Comparison of ENCODE assay signal across 8 cellular contexts in genomic region chr20:33490023-33490933, GRCh38. TPM values are rescaled to one million over a fixed set of nuclear protein-coding genes. Genes with fewer than 3 reads are reported as not detected.
DNase-seq lines count a peak whose midpoint lies in the region; TF ChIP-seq lines count a peak whose summit lies in the region.

Gene CBFA2T2 (plus strand): TSS chr20:33490096. CDS start chr20:33490268, 172 bp downstream.

- no peak for TF ChIP-seq EP300 in sigmoid colon (IDR thresholded peaks at IDR 0.05)

- peak within 1 kb of the TSS; percentile 86 to 96 (median 95) for H3K27ac ChIP-seq in sigmoid colon

- intact Hi-C loops in sigmoid colon (cut with DNase I), result loop anchor here (5.0 kb wide), 1 partner anchor 72 kb away; no protein-coding TSS in a partner anchor

- POLR2A ChIA-PET in HEK293T (lab: Yijun Ruan, JAX), result interaction anchor here (0.6 to 2.5 kb wide), 27 partner anchors 9 to 476 kb away, joined by 3 to 24 read pairs (median 3); partner anchors contain the start of gene SNTA1

- no peaks in the 10 kb centered on the region for H3K9me3 ChIP-seq in sigmoid colon

- no peaks in the 10 kb centered on the region for H3K27me3 ChIP-seq in H7 (ENCODE audit: control insufficient read depth, insufficient read depth, low read length)
- H3K27me3 ChIP-seq in sigmoid colon, result no peaks in the 10 kb centered on the region

- in situ Hi-C loops in astrocyte of the cerebellum (cut with HindIII; ENCODE audit: low sequenced_read_pairs), result no loop called here

- no peak for TF ChIP-seq POLR2A in sigmoid colon (IDR thresholded peaks at IDR 0.05)

- DNase-seq in NOMO-1 (lab: John Stamatoyannopoulos, UW; ENCODE audit: unreplicated experiment in 2 of 2) (peak; percentile 39 to 65), NOMO-1 treated with dmso at 0.1 percent for 144 hours (lab: John Stamatoyannopoulos, UW; ENCODE audit: unreplicated experiment) (no peak), H7 (no peak), Kasumi-1 (lab: John Stamatoyannopoulos, UW) (peak; percentile 48 to 49), astrocyte of the cerebellum (ENCODE audit: low read depth) (no peak), hypothalamus (lab: John Stamatoyannopoulos, UW) (peak in 34 of 51 donors; percentile 36 to 86 (median 73)), sigmoid colon (peak; percentile 84), HEK293T (ENCODE audit: extremely low spot score) (no peak)

- CTCF ChIA-PET in HEK293T (lab: Yijun Ruan, JAX), result interaction anchor here (0.7 to 1.0 kb wide), 3 partner anchors 11 to 25 kb away, joined by 3 read pairs; no protein-coding TSS in a partner anchor

- whole genome bisulfite sequencing in sigmoid colon, 2 donors, result 1% methylated on average over 105 of the region's 105 CpGs

- H3K36me3 ChIP-seq in H7 (replicated peaks; ENCODE audit: control insufficient read depth, insufficient read depth, low read length) (no peaks in the 10 kb centered on the region), sigmoid colon (peaks cover 0 to 5% (median 0%) of the 10 kb centered on the region in 4 donors)

- H3K4me1 ChIP-seq in sigmoid colon, result peaks cover 0 to 29% (median 24%) of the 10 kb centered on the region in 4 donors

- H3K4me3 ChIP-seq in H7 (ENCODE audit: insufficient read depth, low read depth, low read length) (peak within 1 kb of the TSS; percentile 78), astrocyte of the cerebellum (ENCODE audit: low read depth, low read length) (peak within 1 kb of the TSS; percentile 85), sigmoid colon (peak within 1 kb of the TSS; percentile 60 to 98 (median 78))

- no peak for TF ChIP-seq CTCF in astrocyte of the cerebellum (IDR thresholded peaks at IDR 0.05; ENCODE audit: low read depth, low read length, missing control alignments)
- TF ChIP-seq CTCF in sigmoid colon (IDR thresholded peaks at IDR 0.05), result no peak

TF ChIP-seq in HEK293T, 16 proteins besides CTCF, POLR2A, EP300 and RAD21:
- TF ChIP-seq ZNF384 (IDR thresholded peaks at IDR 0.05) (no peak), FOXK2 (IDR thresholded peaks at IDR 0.05) (no peak), HDGF (IDR thresholded peaks at IDR 0.05; ENCODE audit: borderline replicate concordance) (no peak), SUZ12 (IDR thresholded peaks at IDR 0.05) (no peak), CTBP1 (IDR thresholded peaks at IDR 0.05; ENCODE audit: borderline replicate concordance) (no peak)
- TF ChIP-seq, protein P1, sequence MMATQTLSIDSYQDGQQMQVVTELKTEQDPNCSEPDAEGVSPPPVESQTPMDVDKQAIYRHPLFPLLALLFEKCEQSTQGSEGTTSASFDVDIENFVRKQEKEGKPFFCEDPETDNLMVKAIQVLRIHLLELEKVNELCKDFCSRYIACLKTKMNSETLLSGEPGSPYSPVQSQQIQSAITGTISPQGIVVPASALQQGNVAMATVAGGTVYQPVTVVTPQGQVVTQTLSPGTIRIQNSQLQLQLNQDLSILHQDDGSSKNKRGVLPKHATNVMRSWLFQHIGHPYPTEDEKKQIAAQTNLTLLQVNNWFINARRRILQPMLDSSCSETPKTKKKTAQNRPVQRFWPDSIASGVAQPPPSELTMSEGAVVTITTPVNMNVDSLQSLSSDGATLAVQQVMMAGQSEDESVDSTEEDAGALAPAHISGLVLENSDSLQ (IDR thresholded peaks at IDR 0.05), result no peak

RNA-seq across cellular contexts. Expression of gene CBFA2T2, which starts in this region (rescaled TPM):
- 7.5 and 17.4 TPM in 2 replicates for total RNA-seq in H7 (2014; rRNA removed; shearing (Covaris generic))
- 10 to 100 TPM; 17.1 to 26.0 (median 20.9) TPM for total RNA-seq in sigmoid colon
- 10 to 100 TPM in 1 of 3 donors, 1 to 10 TPM in 2; 5.4 to 12.7 (median 6.5) TPM for polyA plus RNA-seq in sigmoid colon

Comparison
In these comparisons a context has a peak if more than half of its experiments do, and no peak if none do; other contexts are left out.
1. DNase-seq: peak in NOMO-1 (2 of 2), Kasumi-1 (2 of 2), hypothalamus (34 of 51) and sigmoid colon (single experiment); none in NOMO-1 treated with dmso at 0.1 percent for 144 hours (single experiment), H7 (single experiment), astrocyte of the cerebellum (single experiment) and HEK293T (single experiment).
2. Peak in every context shown above with its lines, with median percentiles within 50 percentile points of each other: H3K4me3 ChIP-seq.